In genomic region chr1:177783052-177783451, GRCh38 we compare ENCODE assay signal across 24 cellular contexts.
DNase-seq lines count a peak whose midpoint lies in the region; ATAC-seq and TF ChIP-seq lines count a peak whose summit lies in the region.
"Had no signal": no experiment of that assay in that cellular context is flagged by ENCODE, and none has a peak within 500 bp of the region (broad histone marks: within the 10 kb centered on the region; RNA-seq: fewer than 3 reads in every experiment).

No MANE protein-coding gene starts in this region.

- H3K9me2 ChIP-seq in PC-3 (replicated peaks; ENCODE audit: low read length), result no peaks in the 10 kb centered on the region

- no peak overlapping the region for H2AFZ ChIP-seq in PC-3 (ENCODE audit: low read length)

- no peak overlapping the region for H3K9ac ChIP-seq in PC-3 (ENCODE audit: low read length)

- H3K4me2 ChIP-seq in PC-3 (ENCODE audit: low read length), result no peak overlapping the region

- H4K20me1 ChIP-seq in PC-3 (ENCODE audit: low read length), result no peaks in the 10 kb centered on the region

- H3K36me3 ChIP-seq in GM06990 (ENCODE audit: control insufficient read depth, insufficient read depth, low read length) (no peaks in the 10 kb centered on the region), PC-3 (ENCODE audit: low read depth, low read length) (no peaks in the 10 kb centered on the region)
- H3K36me3 ChIP-seq: adrenal gland, tibial nerve had no signal

- H3K9me3 ChIP-seq in PC-3 (ENCODE audit: low read length), result no peaks in the 10 kb centered on the region
- H3K9me3 ChIP-seq: adrenal gland, tibial nerve had no signal

- no peaks in the 10 kb centered on the region for H3F3A ChIP-seq in PC-3 (ENCODE audit: low read length, unreplicated experiment)

- no peak overlapping the region for H3K27ac ChIP-seq in PC-3 (ENCODE audit: low read length)
- no peak overlapping the region for H3K27ac ChIP-seq in dorsolateral prefrontal cortex
- H3K27ac ChIP-seq: adrenal gland, tibial nerve had no signal

- ATAC-seq in PC-3 (no peak), GM21367 (IDR thresholded peaks at IDR 0.05; ENCODE audit: unreplicated experiment) (no peak)
- ATAC-seq: activated CD4-positive, CD25-positive, alpha-beta regulatory T cell treated with anti-CD3 and anti-CD28 coated beads, Interleukin-2, amount 50 U/mL, for 24 hours; activated CD8-positive, alpha-beta T cell treated with anti-CD3 and anti-CD28 coated beads, Interleukin-2, amount 10 ng/mL, durations not matched to agents 7 days and 5 days; CD8-positive, alpha-beta T cell; left cardiac atrium; Right ventricle myocardium inferior; stimulated activated naive CD8-positive, alpha-beta T cell treated with anti-CD3 and anti-CD28 coated beads, Interleukin-15, amount 100 ng/mL, for 72 hours had no signal

- intact Hi-C loops in PC-3 (cut with micrococcal nuclease), result loop anchor here (5.0 kb wide), 1 partner anchor 164 kb away; no protein-coding TSS in a partner anchor
- intact Hi-C loops in dorsolateral prefrontal cortex (cut with DNase I), result loop anchor here (5.0 kb wide), 1 partner anchor 886 kb away; no protein-coding TSS in a partner anchor

- TF ChIP-seq CTCF in GM06990 (IDR thresholded peaks at IDR 0.05; ENCODE audit: insufficient read depth, low read length, poor library complexity, severe bottlenecking) (peak; percentile 37), PC-3 (conservative IDR thresholded peaks at IDR 0.05; ENCODE audit: low read depth, low read length) (peak; percentile 32; the same call in 1 of the 2 replicates), dorsolateral prefrontal cortex (IDR thresholded peaks at IDR 0.05 in 54 of 56, conservative IDR thresholded peaks at IDR 0.05 in 2 of 56; ENCODE audit: low read depth in 1 of 56, partially characterized antibody in 56 of 56) (no peak)

- BruUV-seq in PC-3 (replicated peaks; lab: Mats Ljungman, UMichigan), result no TSS peak

- H3K27me3 ChIP-seq in GM06990 (replicated peaks; ENCODE audit: control insufficient read depth, insufficient read depth, low read length), result no peaks in the 10 kb centered on the region
- H3K27me3 ChIP-seq in PC-3 (ENCODE audit: low read length), result no peaks in the 10 kb centered on the region
- H3K27me3 ChIP-seq in dorsolateral prefrontal cortex, result no peaks in the 10 kb centered on the region
- H3K27me3 ChIP-seq: adrenal gland, tibial nerve had no signal

- POLR2A ChIA-PET in HEK293T (lab: Yijun Ruan, JAX) (no interaction called here), PC-3 (lab: Charles Lee; ENCODE audit: unreplicated experiment) (no interaction called here)

- no peaks in the 10 kb centered on the region for H3K79me2 ChIP-seq in PC-3 (ENCODE audit: low read length)

- DNase-seq in GM06990 (ENCODE audit: extremely low read depth, insufficient read length) (no peak), HEK293T (ENCODE audit: extremely low spot score) (peak; percentile 18), PC-3 (no peak), iPS-NIHi11 (ENCODE audit: low spot score) (peak; percentile 18), dorsolateral prefrontal cortex (no peak), occipital lobe (lab: John Stamatoyannopoulos, UW) (no peak), GM03348 (ENCODE audit: low spot score) (no peak)
- DNase-seq: activated CD8-positive, alpha-beta T cell treated with anti-CD3 and anti-CD28 coated beads, Interleukin-2, amount 10 ng/mL, durations not matched to agents 7 days and 5 days; activated gamma-delta T cell treated with Interleukin-2 at 50 U/mL for 16 hours; activated T-cell treated with anti-CD3 and anti-CD28 coated beads, Interleukin-2, amount 50 U/mL, for 1 hour; adrenal gland; CD8-positive, alpha-beta T cell; cortex of kidney; DMS79; left cardiac atrium; NCI-H1436; NCI-H510A; retina; stimulated activated naive CD8-positive, alpha-beta T cell treated with anti-CD3 and anti-CD28 coated beads, Interleukin-15, amount 100 ng/mL, for 72 hours; SW 1271 had no signal

- no peak overlapping the region for H3K4me3 ChIP-seq in GM06990 (replicated peaks; ENCODE audit: low read depth, low read length)
- no peak overlapping the region for H3K4me3 ChIP-seq in PC-3 (ENCODE audit: low read length)
- no peak overlapping the region for H3K4me3 ChIP-seq in dorsolateral prefrontal cortex
- H3K4me3 ChIP-seq: adrenal gland, tibial nerve had no signal

- no peaks in the 10 kb centered on the region for H3K4me1 ChIP-seq in PC-3 (ENCODE audit: insufficient read depth, low read length)
- H3K4me1 ChIP-seq: adrenal gland had no signal

- CTCF ChIA-PET in HEK293T (lab: Yijun Ruan, JAX) (no interaction called here), PC-3 (lab: Charles Lee) (no interaction called here)

TF ChIP-seq in HEK293T, 16 proteins besides CTCF, POLR2A, EP300 and RAD21:
- TF ChIP-seq NFRKB (IDR thresholded peaks at IDR 0.05) (no peak), FOXA1 (IDR thresholded peaks at IDR 0.05) (no peak), LEF1 (IDR thresholded peaks at IDR 0.05; ENCODE audit: borderline replicate concordance) (no peak), TARDBP (IDR thresholded peaks at IDR 0.05) (no peak), SUZ12 (IDR thresholded peaks at IDR 0.05) (no peak), FOXK2 (IDR thresholded peaks at IDR 0.05) (no peak), ARNT (IDR thresholded peaks at IDR 0.05) (no peak), PKNOX1 (IDR thresholded peaks at IDR 0.05) (no peak), ELF4 (IDR thresholded peaks at IDR 0.05) (no peak), FOXM1 (IDR thresholded peaks at IDR 0.05; ENCODE audit: borderline replicate concordance) (no peak), L3MBTL2 (conservative IDR thresholded peaks at IDR 0.05) (no peak)
TF ChIP-seq in HEK293T: peak in this region for 0.

Comparison
In these comparisons a context has a peak if more than half of its experiments do, and no peak if none do; other contexts are left out.
1. DNase-seq: peak in HEK293T (single experiment) and iPS-NIHi11 (single experiment); none in GM06990 (single experiment), PC-3 (single experiment), dorsolateral prefrontal cortex (0 of 10), occipital lobe (single experiment) and GM03348 (single experiment).
2. CTCF ChIP-seq: peak in GM06990 (single experiment) and PC-3 (single experiment); none in dorsolateral prefrontal cortex (0 of 56).